In genomic region chr17:80254396-80255241, GRCh38 we compare ENCODE assay signal across 8 cellular contexts. TPM values are rescaled to one million over a fixed set of nuclear protein-coding genes. Genes with fewer than 3 reads are reported as not detected.
A peak's percentile ranks its signal among the peaks of the same experiment; 100 is the strongest.
DNase-seq lines count a peak whose midpoint lies in the region; ATAC-seq, FAIRE-seq and TF ChIP-seq lines count a peak whose summit lies in the region.

No MANE protein-coding gene starts in this region.

- H3K27me3 ChIP-seq in mesenchymal stem cell (ENCODE audit: control insufficient read depth in 1 of 2, insufficient read depth in 1 of 2, low read length in 2 of 2) (no peaks in the 10 kb centered on the region), upper lobe of left lung (no peaks in the 10 kb centered on the region), WERI-Rb-1 (ENCODE audit: insufficient read depth, low read depth, severe bottlenecking) (no peaks in the 10 kb centered on the region)

- peak; percentile 88 for FAIRE-seq in HTR-8/SVneo (lab: Jason Lieb, UNC)

- H2BK5ac ChIP-seq in mesenchymal stem cell (ENCODE audit: low read depth, low read length, poor library complexity, severe bottlenecking) = peak overlapping the region; percentile 74

- H3K79me1 ChIP-seq in mesenchymal stem cell (replicated peaks; ENCODE audit: low read length, poor library complexity, severe bottlenecking) = no peaks in the 10 kb centered on the region

- no peaks in the 10 kb centered on the region for H3K9me3 Mint-ChIP-seq in T-cell
- no peaks in the 10 kb centered on the region for H3K9me3 Mint-ChIP-seq in brain

- H2AFZ ChIP-seq in mesenchymal stem cell (ENCODE audit: low read depth, low read length) = no peak overlapping the region

- H3K4me1 ChIP-seq in mesenchymal stem cell (ENCODE audit: control insufficient read depth, insufficient read depth, low read depth, low read length) = peaks cover 23% of the 10 kb centered on the region
- peaks cover 23 to 41% (median 32%) of the 10 kb centered on the region in 4 donors for H3K4me1 ChIP-seq in upper lobe of left lung

- H4K91ac ChIP-seq in mesenchymal stem cell (ENCODE audit: low read length) = peak overlapping the region; percentile 58

- peak; percentile 95 for DNase-seq in A172 (ENCODE audit: low spot score)
- DNase-seq in HTR-8/SVneo (ENCODE audit: insufficient read length, low spot score) = peak; percentile 89
- DNase-seq in T-cell = peak in 14 of 34 experiments; percentile 12 to 44 (median 28)
- DNase-seq in mesenchymal stem cell = peak; percentile 93
- DNase-seq in upper lobe of left lung = peak in 1 of 2 donors; percentile 82
- no peak for DNase-seq in WERI-Rb-1

- H2AK5ac ChIP-seq in mesenchymal stem cell (ENCODE audit: low read length, severe bottlenecking) = no peak overlapping the region

- peak in 1 of 4 donors; percentile 45 for TF ChIP-seq POLR2A in upper lobe of left lung (IDR thresholded peaks at IDR 0.05)

- H3K14ac ChIP-seq in mesenchymal stem cell (ENCODE audit: low read length in 2 of 2) = peak overlapping the region in 1 of 2 experiments; percentile 35

- no peak overlapping the region for H2BK120ac ChIP-seq in mesenchymal stem cell (ENCODE audit: low read depth, low read length)

- H3K36me3 Mint-ChIP-seq in T-cell (no peaks in the 10 kb centered on the region), brain (no peaks in the 10 kb centered on the region)

- ATAC-seq in GM18517 (IDR thresholded peaks at IDR 0.05; ENCODE audit: unreplicated experiment) = peak; percentile 54
- ATAC-seq in T-cell (replicated peaks in 1 of 4) = peak in 3 of 4 experiments; percentile 58 to 71 (median 67)
- peak; percentile 67 to 85 for ATAC-seq in upper lobe of left lung (ENCODE audit: low FRiP score in 2 of 2)

- peak overlapping the region in 1 of 2 experiments; percentile 28 for H3K4me3 ChIP-seq in mesenchymal stem cell (ENCODE audit: insufficient read depth in 1 of 2, low read depth in 1 of 2, low read length in 2 of 2)
- no peak overlapping the region for H3K4me3 ChIP-seq in upper lobe of left lung
- no peak overlapping the region for H3K4me3 ChIP-seq in WERI-Rb-1 (ENCODE audit: low read depth, low read length)

- peak overlapping the region; percentile 69 for H3K9ac ChIP-seq in mesenchymal stem cell (ENCODE audit: low read length)

- H3K23ac ChIP-seq in mesenchymal stem cell (ENCODE audit: low read length in 2 of 2) = peak overlapping the region in 1 of 2 experiments; percentile 14

- TF ChIP-seq EP300 in upper lobe of left lung (IDR thresholded peaks at IDR 0.05) = peak; percentile 98 to 100 (median 98)

- H3K27ac ChIP-seq in mesenchymal stem cell (ENCODE audit: low read length, poor library complexity, severe bottlenecking) (peak overlapping the region; percentile 87), upper lobe of left lung (peak overlapping the region; percentile 82 to 89 (median 86)), WERI-Rb-1 (no peak overlapping the region)

- peak overlapping the region in 1 of 2 experiments; percentile 80 for H2BK12ac ChIP-seq in mesenchymal stem cell (ENCODE audit: low read length in 2 of 2)

- H3K9me3 ChIP-seq in mesenchymal stem cell (ENCODE audit: control insufficient read depth, low read length) (no peaks in the 10 kb centered on the region), upper lobe of left lung (no peaks in the 10 kb centered on the region), WERI-Rb-1 (ENCODE audit: severe bottlenecking) (no peaks in the 10 kb centered on the region)

- H3K18ac ChIP-seq in mesenchymal stem cell (ENCODE audit: low read depth in 1 of 2, low read length in 2 of 2) = peak overlapping the region in 1 of 2 experiments; percentile 54

- TF ChIP-seq CTCF in brain (conservative IDR thresholded peaks at IDR 0.05) = no peak
- TF ChIP-seq CTCF in upper lobe of left lung (IDR thresholded peaks at IDR 0.05) = no peak
- no peak for TF ChIP-seq CTCF in WERI-Rb-1 (IDR thresholded peaks at IDR 0.05; ENCODE audit: low read depth, low read length)

- 41% methylated on average over 13 of the region's 13 CpGs for WGBS in mesenchymal stem cell
- 39 to 45% methylated on average over 13 of the region's 13 CpGs for WGBS in upper lobe of left lung, 2 donors

- H3K27ac Mint-ChIP-seq in T-cell (peak overlapping the region; percentile 91 to 94), brain (peak overlapping the region in 3 of 5 experiments; percentile 54 to 66 (median 65))

- H4K8ac ChIP-seq in mesenchymal stem cell (ENCODE audit: low read length) = no peak overlapping the region

- H3K4me1 Mint-ChIP-seq in T-cell (peaks cover 22 to 65% (median 51%) of the 10 kb centered on the region in 3 donors), brain (peaks cover 14% of the 10 kb centered on the region)

- H3K36me3 ChIP-seq in mesenchymal stem cell (ENCODE audit: control insufficient read depth in 1 of 2, insufficient read depth in 2 of 2, low read depth in 1 of 2, low read length in 2 of 2) (peaks cover 19 to 32% of the 10 kb centered on the region in 2 experiments), upper lobe of left lung (peaks cover 0 to 21% (median 9%) of the 10 kb centered on the region in 4 donors), WERI-Rb-1 (peaks cover 3% of the 10 kb centered on the region; the same call in 1 of the 2 replicates)

- CTCF ChIA-PET in T-cell (lab: Charles Lee) = interaction anchor here in 1 of 2 donors (0.6 kb wide), 1 partner anchor 51 kb away, joined by 3 read pairs; no protein-coding TSS in a partner anchor

- H3K27me3 Mint-ChIP-seq in T-cell = no peaks in the 10 kb centered on the region
- no peaks in the 10 kb centered on the region for H3K27me3 Mint-ChIP-seq in brain

- H3K4me2 ChIP-seq in mesenchymal stem cell (ENCODE audit: low read length, poor library complexity, severe bottlenecking) = peak overlapping the region; percentile 10

- H3K4ac ChIP-seq in mesenchymal stem cell (ENCODE audit: low read depth in 1 of 2, low read length in 2 of 2) = no peak overlapping the region

- POLR2A ChIA-PET in T-cell (lab: Charles Lee) = interaction anchor here in 1 of 2 donors (0.6 kb wide), 1 partner anchor 101 kb away, joined by 5 read pairs; no protein-coding TSS in a partner anchor

- no peak overlapping the region for H2BK15ac ChIP-seq in mesenchymal stem cell (ENCODE audit: low read depth, poor library complexity, severe bottlenecking)

- H3K4me3 Mint-ChIP-seq in T-cell (peak overlapping the region in 2 of 3 donors; percentile 18 to 57), brain (peak overlapping the region in 1 of 5 experiments; percentile 14)

RNA-seq across cellular contexts. Expression of gene RNF213, which starts 6.0 kb away (rescaled TPM):
- total RNA-seq in A172 (2014; rRNA removed; shearing (Covaris generic)) = 63.3 and 66.2 TPM in 2 replicates
- total RNA-seq in T-cell = 100 to 1,000 TPM; 433 to 628 (median 590) TPM
- 23.1 TPM for polyA plus RNA-seq in brain (ENCODE audit: insufficient read depth, low read depth, low replicate concordance)
- polyA plus RNA-seq in mesenchymal stem cell (2013, experiment 1 of 2) = 21.7 TPM
- polyA plus RNA-seq in mesenchymal stem cell (2013, experiment 2 of 2) = 18.9 TPM
- total RNA-seq in upper lobe of left lung = 100 to 1,000 TPM; 135 to 619 (median 207) TPM

RNA-seq across cellular contexts. Expression of gene SLC26A11, which starts 34.4 kb away (rescaled TPM):
- total RNA-seq in A172 (2014; rRNA removed; shearing (Covaris generic)) = 6.4 and 6.9 TPM in 2 replicates
- total RNA-seq in T-cell = 100 to 1,000 TPM in 3 of 5 donors, 10 to 100 TPM in 2; 45.9 to 123 (median 112) TPM
- 24.5 TPM for polyA plus RNA-seq in brain (ENCODE audit: insufficient read depth, low read depth, low replicate concordance)
- 16.2 TPM for polyA plus RNA-seq in mesenchymal stem cell (2013, experiment 1 of 2)
- polyA plus RNA-seq in mesenchymal stem cell (2013, experiment 2 of 2) = 15.6 TPM
- 100 to 1,000 TPM in 1 of 6 donors, 10 to 100 TPM in 5; 14.8 to 162 (median 43.1) TPM for total RNA-seq in upper lobe of left lung

RNA-seq across cellular contexts. Expression of gene SGSH, which starts 34.5 kb away (rescaled TPM):
- total RNA-seq in A172 (2014; rRNA removed; shearing (Covaris generic)) = 13.9 and 16.5 TPM in 2 replicates
- total RNA-seq in T-cell (100 to 1,000 TPM; 133 to 197 (median 155) TPM), upper lobe of left lung (100 to 1,000 TPM in 2 of 6 donors, 10 to 100 TPM in 4; 36.3 to 264 (median 65.0) TPM)
- 12.6 TPM for polyA plus RNA-seq in brain (ENCODE audit: insufficient read depth, low read depth, low replicate concordance)
- polyA plus RNA-seq in mesenchymal stem cell (2013, experiment 1 of 2) = 59.2 TPM
- 59.8 TPM for polyA plus RNA-seq in mesenchymal stem cell (2013, experiment 2 of 2)
